ENCODE assay signal across 36 cellular contexts in genomic region chr11:46680815-46681214, GRCh38. TPM values are rescaled to one million over a fixed set of nuclear protein-coding genes. Genes with fewer than 3 reads are reported as not detected.
"Had no signal": no experiment of that assay in that cellular context is flagged by ENCODE, and none has a peak within 500 bp of the region (broad histone marks: within the 10 kb centered on the region; RNA-seq: fewer than 3 reads in every experiment).

No MANE protein-coding gene starts in this region.

- H3K27ac Mint-ChIP-seq: activated B cell treated with CpG ODN at 0.5 μM for 24 hours; activated CD4-positive, alpha-beta memory T cell treated with anti-CD3 and anti-CD28 coated beads for 36 hours; activated naive CD4-positive, alpha-beta T cell treated with anti-CD3 and anti-CD28 coated beads, Interleukin-2, amount 10 ng/mL, durations not matched to agents 7 days and 5 days; activated naive CD8-positive, alpha-beta T cell; activated naive CD8-positive, alpha-beta T cell treated with anti-CD3 and anti-CD28 coated beads, Interleukin-2, amount 50 U/mL, for 24 hours; activated T-helper 1 cell treated with anti-CD3 and anti-CD28 coated beads, Interleukin-12 subunit alpha, Interleukin-12 subunit beta, Interleukin-2, Interleukin-4 antibody, amounts not matched to agents 30 ng/mL and 10 ng/mL and 1 ng/mL, durations not matched to agents 14 hours and 24 hours and 36 hours; brain; T-cell had no signal

- H3K27me3 Mint-ChIP-seq: activated B cell treated with CpG ODN at 0.5 μM for 24 hours; activated CD4-positive, alpha-beta memory T cell treated with anti-CD3 and anti-CD28 coated beads for 36 hours; activated naive CD4-positive, alpha-beta T cell treated with anti-CD3 and anti-CD28 coated beads, Interleukin-2, amount 10 ng/mL, durations not matched to agents 7 days and 5 days; activated naive CD8-positive, alpha-beta T cell; activated naive CD8-positive, alpha-beta T cell treated with anti-CD3 and anti-CD28 coated beads, Interleukin-2, amount 50 U/mL, for 24 hours; brain; T-cell had no signal

- H3K9me3 Mint-ChIP-seq: activated B cell treated with CpG ODN at 0.5 μM for 24 hours; activated CD4-positive, alpha-beta memory T cell treated with anti-CD3 and anti-CD28 coated beads for 36 hours; activated naive CD4-positive, alpha-beta T cell treated with anti-CD3 and anti-CD28 coated beads, Interleukin-2, amount 10 ng/mL, durations not matched to agents 7 days and 5 days; activated naive CD8-positive, alpha-beta T cell treated with anti-CD3 and anti-CD28 coated beads, Interleukin-2, amount 50 U/mL, for 24 hours; activated T-cell treated with anti-CD3 and anti-CD28 coated beads, Interleukin-2, amount 50 U/mL, for 4 hours; activated T-helper 1 cell treated with anti-CD3 and anti-CD28 coated beads, Interleukin-12 subunit alpha, Interleukin-12 subunit beta, Interleukin-2, Interleukin-4 antibody, amounts not matched to agents 30 ng/mL and 10 ng/mL and 1 ng/mL, durations not matched to agents 14 hours and 24 hours and 36 hours; brain; T-cell had no signal

- FAIRE-seq: bronchial epithelial cell had no signal

- H3K27ac ChIP-seq: VCaP had no signal

- DNase-seq: activated B cell treated with CpG ODN at 0.5 μM for 24 hours; activated CD4-positive, alpha-beta memory T cell treated with anti-CD3 and anti-CD28 coated beads for 36 hours; activated CD4-positive, alpha-beta T cell treated with anti-CD3 and anti-CD28 coated beads for 4 hours; activated CD4-positive, alpha-beta T cell treated with anti-CD3 and anti-CD28 coated beads, Interleukin-2, amount 50 U/mL, for 1 hour; activated CD4-positive, CD25-positive, alpha-beta regulatory T cell treated with anti-CD3 and anti-CD28 coated beads, Interleukin-2, amount 50 U/mL, for 72 hours; activated CD8-positive, alpha-beta memory T cell treated with anti-CD3 and anti-CD28 coated beads, Interleukin-2, amount 50 U/mL, for 4 hours; activated effector memory CD4-positive, alpha-beta T cell treated with Interleukin-2 at 50 U/mL for 16 hours; activated naive CD4-positive, alpha-beta T cell treated with anti-CD3 and anti-CD28 coated beads, Interleukin-2, amount 10 ng/mL, durations not matched to agents 7 days and 5 days; activated naive CD8-positive, alpha-beta T cell treated with anti-CD3 and anti-CD28 coated beads, Interleukin-2, amount 50 U/mL, for 24 hours; activated T-cell treated with anti-CD3 and anti-CD28 coated beads for 4 hours; activated T-cell treated with anti-CD3 and anti-CD28 coated beads, Interleukin-2, amount 50 U/mL, for 4 hours; anterior cingulate cortex; caudate nucleus; NCI-H1092 treated with DMSO at 0.1 percent for 48 hours; NCI-H1417; NCI-H146; NCI-H187; NCI-H2029 treated with DMSO at 0.1 percent for 48 hours; NCI-H2107; NCI-H345; NCI-H524 treated with DMSO at 0.1 percent for 48 hours; SIG-M5; T-cell; T-helper 2 cell; T-helper 9 cell had no signal

- H3K4me3 Mint-ChIP-seq: activated B cell treated with CpG ODN at 0.5 μM for 24 hours; activated CD4-positive, alpha-beta memory T cell treated with anti-CD3 and anti-CD28 coated beads for 36 hours; activated naive CD4-positive, alpha-beta T cell treated with anti-CD3 and anti-CD28 coated beads, Interleukin-2, amount 10 ng/mL, durations not matched to agents 7 days and 5 days; activated naive CD8-positive, alpha-beta T cell; activated naive CD8-positive, alpha-beta T cell treated with anti-CD3 and anti-CD28 coated beads, Interleukin-2, amount 50 U/mL, for 24 hours; activated T-cell treated with anti-CD3 and anti-CD28 coated beads, Interleukin-2, amount 50 U/mL, for 4 hours; activated T-helper 1 cell treated with anti-CD3 and anti-CD28 coated beads, Interleukin-12 subunit alpha, Interleukin-12 subunit beta, Interleukin-2, Interleukin-4 antibody, amounts not matched to agents 30 ng/mL and 10 ng/mL and 1 ng/mL, durations not matched to agents 14 hours and 24 hours and 36 hours; brain; T-cell had no signal

- ATAC-seq: activated naive CD8-positive, alpha-beta T cell treated with anti-CD3 and anti-CD28 coated beads, Interleukin-2, amount 50 U/mL, for 24 hours; activated T-cell treated with anti-CD3 and anti-CD28 coated beads, Interleukin-2, amount 50 U/mL, for 4 hours; Panc1; SK-N-SH treated with all-trans-retinoic acid at 6 μM for 48 hours; T-cell had no signal

RNA-seq across cellular contexts. Expression of gene F2, which starts 38.2 kb away (rescaled TPM):
- total RNA-seq: activated B cell treated with CpG ODN at 0.5 μM for 24 hours; activated T-helper 1 cell treated with anti-CD3 and anti-CD28 coated beads, Interleukin-12 subunit alpha, Interleukin-12 subunit beta, Interleukin-2, Interleukin-4 antibody, amounts not matched to agents 30 ng/mL and 10 ng/mL and 1 ng/mL, durations not matched to agents 14 hours and 24 hours and 36 hours; M059J; NCI-H460; RPMI7951; SK-MEL-5 had no signal
